In the genomic region with DNA sequence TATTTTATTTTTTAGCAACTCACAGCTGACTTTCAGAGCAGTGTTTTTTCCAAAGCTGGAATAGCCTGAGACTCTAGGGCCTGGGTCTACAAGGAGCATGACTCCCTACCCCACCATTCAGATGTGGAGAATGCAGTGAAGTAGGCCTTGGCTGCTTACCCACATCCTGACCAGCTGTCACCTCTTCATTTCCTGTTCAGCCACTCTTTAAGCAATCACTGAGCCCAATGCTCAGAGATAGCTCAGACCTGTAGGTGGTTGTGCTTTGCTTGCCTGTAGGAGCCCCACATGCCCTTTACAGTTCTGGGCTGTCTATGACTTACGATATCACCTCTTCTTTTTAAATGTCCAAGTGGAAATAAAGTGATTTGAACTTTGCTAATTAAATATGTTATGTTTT, we compare ENCODE assay signal across 7 cellular contexts.
DNase-seq lines count a peak whose midpoint lies in the region; ATAC-seq and TF ChIP-seq lines count a peak whose summit lies in the region.

No MANE protein-coding gene starts in this region.

- 83 to 85% methylated on average over 1 of the region's 1 CpG for WGBS in body of pancreas, 2 donors

- no peak for TF ChIP-seq POLR2A in GM18505 (IDR thresholded peaks at IDR 0.05; ENCODE audit: borderline replicate concordance, extremely low read depth, insufficient read depth, insufficient read length)
- TF ChIP-seq POLR2A in body of pancreas (IDR thresholded peaks at IDR 0.05) = no peak

- H3K9ac ChIP-seq in Karpas-422 (ENCODE audit: low read length) = no peak overlapping the region

- no peaks in the 10 kb centered on the region for H3K36me3 Mint-ChIP-seq in Calu3 (ENCODE audit: insufficient read depth, unreplicated experiment)

- H3K9me3 Mint-ChIP-seq in Calu3 (ENCODE audit: low read depth, unreplicated experiment) = no peaks in the 10 kb centered on the region

- H3K9me3 ChIP-seq in Karpas-422 (ENCODE audit: low read length) (no peaks in the 10 kb centered on the region), body of pancreas (no peaks in the 10 kb centered on the region)

- no peaks in the 10 kb centered on the region for H3K4me1 Mint-ChIP-seq in Calu3 (ENCODE audit: low read depth, unreplicated experiment)

- H3K4me3 ChIP-seq in Karpas-422 (ENCODE audit: low read length) (no peak overlapping the region), fibroblast of mammary gland (ENCODE audit: control insufficient read depth, low read depth, low read length) (no peak overlapping the region), body of pancreas (no peak overlapping the region)

- TF ChIP-seq CTCF in fibroblast of mammary gland (conservative IDR thresholded peaks at IDR 0.05; ENCODE audit: control insufficient read depth, insufficient read depth, low read depth, low read length) (no peak), Calu3 (IDR thresholded peaks at IDR 0.05; ENCODE audit: unreplicated experiment) (no peak), body of pancreas (IDR thresholded peaks at IDR 0.05) (no peak)

- no peaks in the 10 kb centered on the region for H4K20me1 ChIP-seq in Karpas-422 (ENCODE audit: insufficient read depth, low read depth, low read length)

- H3K36me3 ChIP-seq in Karpas-422 (ENCODE audit: insufficient read depth, low read length) = no peaks in the 10 kb centered on the region
- no peaks in the 10 kb centered on the region for H3K36me3 ChIP-seq in body of pancreas (replicated peaks in 1 of 2; ENCODE audit: insufficient read depth in 1 of 2, low read depth in 2 of 2)

- no peak overlapping the region for H3K27ac Mint-ChIP-seq in Calu3 (ENCODE audit: unreplicated experiment)

- H3K4me1 ChIP-seq in Karpas-422 (ENCODE audit: low read length) (no peaks in the 10 kb centered on the region), body of pancreas (no peaks in the 10 kb centered on the region)

- no peaks in the 10 kb centered on the region for H3K9me2 ChIP-seq in Karpas-422 (replicated peaks; ENCODE audit: insufficient read depth, low read length)

- H3K79me2 ChIP-seq in Karpas-422 (ENCODE audit: low read length) = no peaks in the 10 kb centered on the region

- DNase-seq in Karpas-422 (peak; percentile 48), fibroblast of mammary gland (ENCODE audit: low read depth) (peak; percentile 22), NCI-H2171 (lab: John Stamatoyannopoulos, UW) (no peak), Calu3 (no peak), body of pancreas (no peak)

- intact Hi-C loops in Calu3 (cut with micrococcal nuclease; ENCODE audit: unreplicated experiment) = no loop called here
- intact Hi-C loops in body of pancreas (cut with DNase I) = no loop called here

- H3K4me3 Mint-ChIP-seq in Calu3 (ENCODE audit: low read depth, unreplicated experiment) = no peak overlapping the region

- peak; percentile 92 for ATAC-seq in GM18505 (IDR thresholded peaks at IDR 0.05; ENCODE audit: unreplicated experiment)
- ATAC-seq in GM21528 (IDR thresholded peaks at IDR 0.05; ENCODE audit: low FRiP score, unreplicated experiment) = peak; percentile 96
- ATAC-seq in body of pancreas = no peak

- CTCF ChIA-PET in Calu3 (lab: Charles Lee) = no interaction called here

- no peaks in the 10 kb centered on the region for H3K27me3 Mint-ChIP-seq in Calu3 (ENCODE audit: unreplicated experiment)

- no peak overlapping the region for H3K27ac ChIP-seq in Karpas-422 (ENCODE audit: low read length)
- no peak overlapping the region for H3K27ac ChIP-seq in body of pancreas

- H3K27me3 ChIP-seq in Karpas-422 (ENCODE audit: low read length) = no peaks in the 10 kb centered on the region
- no peaks in the 10 kb centered on the region for H3K27me3 ChIP-seq in body of pancreas

- H2AFZ ChIP-seq in Karpas-422 (ENCODE audit: low read length) = no peak overlapping the region

- BruUV-seq in Calu3 (replicated peaks; lab: Mats Ljungman, UMichigan) = no TSS peak

- H3K4me2 ChIP-seq in Karpas-422 (ENCODE audit: low read depth, low read length, poor library complexity, severe bottlenecking) = no peak overlapping the region

Comparison
In these comparisons a context has a peak if more than half of its experiments do, and no peak if none do; other contexts are left out.
1. DNase-seq: peak in Karpas-422 (single experiment) and fibroblast of mammary gland (single experiment); none in NCI-H2171 (single experiment), Calu3 (single experiment) and body of pancreas (0 of 4).